Comparison of ENCODE assay signal across 18 cellular contexts in genomic region chr9:131810351-131811170, GRCh38.
DNase-seq lines count a peak whose midpoint lies in the region; ATAC-seq, FAIRE-seq and TF ChIP-seq lines count a peak whose summit lies in the region.
"Had no signal": no experiment of that assay in that cellular context is flagged by ENCODE, and none has a peak within 500 bp of the region (broad histone marks: within the 10 kb centered on the region; RNA-seq: fewer than 3 reads in every experiment).

No MANE protein-coding gene starts in this region.

- no peak overlapping the region for H2BK120ac ChIP-seq in H1 (replicated peaks; ENCODE audit: low read depth, low read length)

- no peak overlapping the region for H3K18ac ChIP-seq in H1 (ENCODE audit: extremely low read depth, low read length)

- H3K14ac ChIP-seq in H1 (ENCODE audit: insufficient read length), result no peak overlapping the region

- H3K27ac ChIP-seq in HEK293 (ENCODE audit: extremely low read depth, low read depth, low read length), result no peak overlapping the region
- no peak overlapping the region for H3K27ac ChIP-seq in H1 (ENCODE audit: low read depth, low read length)
- H3K27ac ChIP-seq: body of pancreas, gastrocnemius medialis, RWPE1, upper lobe of left lung had no signal

- no peak overlapping the region for H2BK5ac ChIP-seq in H1 (ENCODE audit: low read depth, low read length)

- H3K79me1 ChIP-seq in H1 (ENCODE audit: low read depth, low read length), result no peaks in the 10 kb centered on the region

- DNase-seq in NCI-H1417 (lab: John Stamatoyannopoulos, UW) (peak; percentile 30 to 68 (median 37)), NCI-H1417 treated with DMSO at 0.1 percent for 48 hours (lab: John Stamatoyannopoulos, UW) (no peak), NCI-H446 treated with DMSO at 0.1 percent for 48 hours (lab: John Stamatoyannopoulos, UW) (peak; percentile 9), H1 (ENCODE audit: low read depth in 1 of 2, low spot score in 2 of 2) (no peak), frontal cortex (ENCODE audit: low spot score in 2 of 2) (no peak)
- DNase-seq: activated CD4-positive, alpha-beta memory T cell treated with anti-CD3 and anti-CD28 coated beads, Interleukin-2, amount 10 ng/mL, durations not matched to agents 7 days and 5 days; activated effector memory CD4-positive, alpha-beta T cell treated with anti-CD3 and anti-CD28 coated beads, Interleukin-2, amount 50 U/mL, for 16 hours; body of pancreas; effector CD4-positive, alpha-beta T cell; gastrocnemius medialis; midbrain; NCI-H187; upper lobe of left lung had no signal

- no peak for TF ChIP-seq POLR2A in H1 (IDR thresholded peaks at IDR 0.05; ENCODE audit: control extremely low read depth in 1 of 2, low read depth in 2 of 2, low read length in 2 of 2)

- no peak overlapping the region for H2AFZ ChIP-seq in H1 (ENCODE audit: low read length)

- H3K9me3 ChIP-seq in HEK293 (ENCODE audit: control insufficient read depth, insufficient read depth, low read depth, low read length), result no peaks in the 10 kb centered on the region
- H3K9me3 ChIP-seq in H1 (ENCODE audit: insufficient read depth in 2 of 2, low read depth in 1 of 2, low read length in 1 of 2), result no peaks in the 10 kb centered on the region
- H3K9me3 ChIP-seq: body of pancreas, gastrocnemius medialis, upper lobe of left lung had no signal

- H3K79me2 ChIP-seq in H1 (ENCODE audit: control insufficient read depth in 1 of 2, insufficient read depth in 2 of 2, low read length in 2 of 2), result no peaks in the 10 kb centered on the region

- no peak overlapping the region for H4K91ac ChIP-seq in H1 (replicated peaks; ENCODE audit: insufficient read length, low read length)

- 84% methylated on average over 23 of the region's 23 CpGs; no CpG with 5 or more reads in 1 of the 2 experiments for WGBS in H1 (ENCODE audit: extremely low coverage in 1 of 2, insufficient coverage in 1 of 2, insufficient read length in 1 of 2, insufficient replicate concordance in 2 of 2, low coverage in 1 of 2, low lambda C conversion rate in 2 of 2, missing lambda C conversion rate in 1 of 2), 2 experiments

- H2AK5ac ChIP-seq in H1 (ENCODE audit: low read depth, low read length), result no peak overlapping the region; the same call in 1 of the 2 replicates

- ATAC-seq in GM18520 (IDR thresholded peaks at IDR 0.05; ENCODE audit: unreplicated experiment) (no peak), GM21786 (IDR thresholded peaks at IDR 0.05; ENCODE audit: unreplicated experiment) (no peak)
- ATAC-seq: body of pancreas, gastrocnemius medialis had no signal

- no peak overlapping the region for H2BK20ac ChIP-seq in H1 (ENCODE audit: low read length)

- no peaks in the 10 kb centered on the region for H3K27me3 ChIP-seq in H1 (replicated peaks in 1 of 4; ENCODE audit: control insufficient read depth in 3 of 4, extremely low read depth in 1 of 4, insufficient read depth in 3 of 4, low read length in 3 of 4)
- H3K27me3 ChIP-seq: body of pancreas, upper lobe of left lung had no signal

- no peak overlapping the region for H3K9ac ChIP-seq in H1 (replicated peaks in 1 of 4; ENCODE audit: extremely low read depth in 1 of 4, low read depth in 3 of 4, low read length in 3 of 4)

- H4K20me1 ChIP-seq in H1 (replicated peaks in 1 of 2; ENCODE audit: control insufficient read depth in 1 of 2, insufficient read depth in 2 of 2, low read length in 2 of 2), result no peaks in the 10 kb centered on the region

- FAIRE-seq in H1 (lab: Jason Lieb, UNC) (no peak), frontal cortex (lab: Jason Lieb, UNC) (no peak)
- FAIRE-seq: GM12892 had no signal

- H2BK12ac ChIP-seq in H1 (ENCODE audit: low read depth, low read length), result no peak overlapping the region

- TF ChIP-seq CTCF in HEK293 (tag by site-specific recombination; IDR thresholded peaks at IDR 0.05) (no peak), H1 (IDR thresholded peaks at IDR 0.05; ENCODE audit: control extremely low read depth in 1 of 3, insufficient read depth in 1 of 3, low read depth in 1 of 3, low read length in 3 of 3) (peak in 2 of 3 experiments; percentile 20 to 27; a peak in 2 of 4 replicates)

- no peaks in the 10 kb centered on the region for H3K36me3 ChIP-seq in HEK293 (ENCODE audit: control insufficient read depth in 2 of 2, insufficient read depth in 1 of 2, low read length in 2 of 2)
- no peaks in the 10 kb centered on the region for H3K36me3 ChIP-seq in H1 (ENCODE audit: control insufficient read depth in 2 of 4, insufficient read depth in 4 of 4, low read length in 3 of 4)
- H3K36me3 ChIP-seq: gastrocnemius medialis, upper lobe of left lung had no signal

- no peak for TF ChIP-seq RAD21 in H1 (IDR thresholded peaks at IDR 0.05 in 1 of 2, conservative IDR thresholded peaks at IDR 0.05 in 1 of 2; ENCODE audit: low read depth in 2 of 2, low read length in 2 of 2)

- no peak overlapping the region for H4K8ac ChIP-seq in H1 (ENCODE audit: extremely low read depth, insufficient read depth, low read length)

- H3K56ac ChIP-seq in H1 (replicated peaks; ENCODE audit: insufficient read length, low read depth, low read length), result no peak overlapping the region

- H3K23ac ChIP-seq in H1 (ENCODE audit: insufficient read length), result no peak overlapping the region

- H3K4me2 ChIP-seq in H1 (ENCODE audit: insufficient read depth in 1 of 2, low read depth in 2 of 2, low read length in 2 of 2), result no peak overlapping the region

- H3K4me1 ChIP-seq in HEK293 (ENCODE audit: control insufficient read depth, insufficient read depth, low read length) (no peaks in the 10 kb centered on the region), H1 (replicated peaks in 1 of 4; ENCODE audit: control insufficient read depth in 3 of 4, insufficient read depth in 4 of 4, low read length in 3 of 4) (peaks cover 6 to 26% (median 19%) of the 10 kb centered on the region in 4 experiments)
- H3K4me1 ChIP-seq: body of pancreas, gastrocnemius medialis had no signal

- POLR2A ChIA-PET in HEK293 (lab: Yijun Ruan, JAX) (no interaction called here), H1 (lab: Charles Lee; ENCODE audit: partially characterized antibody) (no interaction called here)

- H3K4me3 ChIP-seq in HEK293 (ENCODE audit: low read depth, low read length) (no peak overlapping the region), H1 (ENCODE audit: extremely low read depth in 1 of 4, insufficient read depth in 2 of 4, low read depth in 3 of 4, low read length in 4 of 4) (no peak overlapping the region)
- H3K4me3 ChIP-seq: body of pancreas, gastrocnemius medialis, upper lobe of left lung had no signal

- no peak overlapping the region; the same call in 1 of the 2 replicates for H2BK15ac ChIP-seq in H1 (ENCODE audit: low read length)

- no peak overlapping the region for H3K4ac ChIP-seq in H1 (replicated peaks; ENCODE audit: insufficient read length, low read depth, low read length)

- CTCF ChIA-PET in HEK293 (lab: Yijun Ruan, JAX), result interaction anchor here (0.6 to 2.3 kb wide), 6 partner anchors 25 to 442 kb away, joined by 3 to 6 read pairs (median 3); no protein-coding TSS in a partner anchor
- CTCF ChIA-PET in H1 (lab: Charles Lee; ENCODE audit: partially characterized antibody), result interaction anchor here (0.9 to 3.1 kb wide), 13 partner anchors 9 to 458 kb away, joined by 3 to 17 read pairs (median 4); no protein-coding TSS in a partner anchor

- H4K5ac ChIP-seq in H1 (ENCODE audit: insufficient read length, low read depth, low read length), result no peak overlapping the region

- TF ChIP-seq EP300 in H1 (IDR thresholded peaks at IDR 0.05; ENCODE audit: borderline replicate concordance in 1 of 2, low read depth in 2 of 2, low read length in 2 of 2), result no peak

- H3K23me2 ChIP-seq in H1 (ENCODE audit: low read depth, low read length), result no peaks in the 10 kb centered on the region; the same call in 1 of the 2 replicates

TF ChIP-seq in HEK293, 187 proteins besides CTCF, POLR2A, EP300 and RAD21:
- TF ChIP-seq ZNF629 (tag by site-specific recombination; IDR thresholded peaks at IDR 0.05) (no peak), EGR2 (tag by site-specific recombination; IDR thresholded peaks at IDR 0.05; ENCODE audit: low read depth) (peak; percentile 39; the same call in 1 of the 2 replicates), ZFHX2 (tag by site-specific recombination; conservative IDR thresholded peaks at IDR 0.05) (0 out of 2 replicates have a peak, but pooled peaks have one; percentile 14)

TF ChIP-seq in H1, 55 proteins besides CTCF, POLR2A, EP300 and RAD21:
- TF ChIP-seq RXRA (IDR thresholded peaks at IDR 0.05; ENCODE audit: insufficient read depth, low read depth, low read length), result no peak
- no peak for TF ChIP-seq SP2 (IDR thresholded peaks at IDR 0.05; ENCODE audit: low read length)
- TF ChIP-seq TEAD4 (IDR thresholded peaks at IDR 0.05; ENCODE audit: low read depth, low read length), result no peak

Comparison
In these comparisons a context has a peak if more than half of its experiments do, and no peak if none do; other contexts are left out.
1. DNase-seq: peak in NCI-H1417 (3 of 3) and NCI-H446 treated with DMSO at 0.1 percent for 48 hours (single experiment); none in NCI-H1417 treated with DMSO at 0.1 percent for 48 hours (single experiment), H1 (0 of 2) and frontal cortex (0 of 2).